Comparison of ENCODE assay signal across 11 cellular contexts in the genomic region with DNA sequence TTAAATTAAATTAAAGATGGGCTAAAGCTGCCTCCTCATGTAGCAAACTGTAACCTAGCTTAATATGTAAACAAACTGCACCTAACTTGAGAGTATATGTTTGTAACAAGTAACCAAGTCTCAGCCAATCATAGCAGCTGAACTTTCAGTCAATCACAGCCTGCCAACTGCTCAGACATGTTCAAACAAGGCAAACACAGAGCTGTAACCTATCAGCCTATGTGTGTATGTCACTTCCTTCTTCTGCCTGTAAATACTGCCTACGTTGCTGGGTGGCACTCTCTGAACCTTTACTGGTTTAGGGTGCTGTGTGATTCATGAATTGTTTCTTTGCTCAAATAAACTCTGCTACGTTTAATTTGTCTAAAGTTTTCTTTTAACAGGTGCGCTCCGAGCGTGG. TPM values are rescaled to one million over a fixed set of nuclear protein-coding genes. Genes with fewer than 3 reads are reported as not detected.
DNase-seq lines count a peak whose midpoint lies in the region; ATAC-seq, FAIRE-seq and TF ChIP-seq lines count a peak whose summit lies in the region.
"Had no signal": no experiment of that assay in that cellular context is flagged by ENCODE, and none has a peak within 500 bp of the region (broad histone marks: within the 10 kb centered on the region; RNA-seq: fewer than 3 reads in every experiment).

No MANE protein-coding gene starts in this region.

- DNase-seq in NCI-H748 (lab: John Stamatoyannopoulos, UW; ENCODE audit: unreplicated experiment) (peak; percentile 28), NCI-H748 treated with DMSO at 0.1 percent for 48 hours (lab: John Stamatoyannopoulos, UW) (no peak), NCI-H69 (lab: John Stamatoyannopoulos, UW) (peak; percentile 66), COLO668 (lab: John Stamatoyannopoulos, UW; ENCODE audit: unreplicated experiment) (no peak), D721Med (ENCODE audit: insufficient read length, low spot score) (no peak)
- DNase-seq in stimulated activated CD8-positive, alpha-beta memory T cell treated with anti-CD3 and anti-CD28 coated beads, Interleukin-4, amount 100 ng/mL, for 48 hours, result peak; percentile 10
- DNase-seq: spleen had no signal

- FAIRE-seq in D721Med (lab: Jason Lieb, UNC), result no peak
- FAIRE-seq: urothelium cell line had no signal

- TF ChIP-seq CTCF in D721Med (IDR thresholded peaks at IDR 0.05; ENCODE audit: insufficient read depth, missing control alignments), result no peak

- ATAC-seq in esophagus mucosa, result peak; percentile 99
- no peak for ATAC-seq in HG02642 (IDR thresholded peaks at IDR 0.05; ENCODE audit: poor library complexity, unreplicated experiment)
- ATAC-seq: activated naive CD4-positive, alpha-beta T cell treated with anti-CD3 and anti-CD28 coated beads, Interleukin-2, amount 50 U/mL, for 72 hours had no signal

RNA-seq across cellular contexts. Expression of a gene that starts 2.9 kb away (rescaled TPM):
- not detected for total RNA-seq in esophagus mucosa
- total RNA-seq: activated naive CD4-positive, alpha-beta T cell treated with anti-CD3 and anti-CD28 coated beads, Interleukin-2, amount 50 U/mL, for 72 hours; spleen had no signal

RNA-seq across cellular contexts. Expression of a gene that starts 27.2 kb away (rescaled TPM):
- not detected for total RNA-seq in esophagus mucosa
- total RNA-seq: activated naive CD4-positive, alpha-beta T cell treated with anti-CD3 and anti-CD28 coated beads, Interleukin-2, amount 50 U/mL, for 72 hours; spleen had no signal

RNA-seq across cellular contexts. Expression of a gene that starts 46.3 kb away (rescaled TPM):
- not detected for total RNA-seq in esophagus mucosa
- total RNA-seq: activated naive CD4-positive, alpha-beta T cell treated with anti-CD3 and anti-CD28 coated beads, Interleukin-2, amount 50 U/mL, for 72 hours; spleen had no signal

Comparison
In these comparisons a context has a peak if more than half of its experiments do, and no peak if none do; other contexts are left out.
1. DNase-seq: peak in NCI-H748 (single experiment), NCI-H69 (single experiment) and stimulated activated CD8-positive, alpha-beta memory T cell treated with anti-CD3 and anti-CD28 coated beads, Interleukin-4, amount 100 ng/mL, for 48 hours (single experiment); none in NCI-H748 treated with DMSO at 0.1 percent for 48 hours (single experiment), COLO668 (single experiment) and D721Med (single experiment).